21 cellular contexts compared by ENCODE assay signal in the genomic region with DNA sequence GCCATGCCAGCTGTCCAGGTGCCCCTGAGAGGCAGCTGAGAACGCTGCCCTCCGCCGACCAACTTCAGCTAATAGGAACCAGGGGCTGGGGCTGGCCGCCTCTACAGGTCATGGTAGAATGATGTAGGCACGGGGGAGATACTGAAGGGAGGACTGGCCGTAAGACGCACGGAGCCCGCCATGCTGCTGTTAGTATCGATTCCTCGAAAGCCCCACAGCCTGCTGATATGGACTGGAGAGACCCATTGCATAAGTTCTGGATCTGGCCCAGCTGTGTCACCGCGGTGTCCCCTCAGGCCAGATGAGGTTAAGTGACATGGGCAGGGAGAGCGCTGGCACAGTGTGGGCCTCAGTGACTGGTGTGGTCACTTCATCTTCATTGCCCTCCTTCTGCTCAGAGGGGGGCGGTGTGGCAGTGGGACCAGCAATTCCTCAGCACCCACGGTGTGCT.
"Had no signal": no experiment of that assay in that cellular context is flagged by ENCODE, and none has a peak within 500 bp of the region (broad histone marks: within the 10 kb centered on the region; RNA-seq: fewer than 3 reads in every experiment).

No MANE protein-coding gene starts in this region.

- DNase-seq: activated CD4-positive, alpha-beta T cell treated with anti-CD3 and anti-CD28 coated beads for 1 hour; activated CD4-positive, alpha-beta T cell treated with anti-CD3 and anti-CD28 coated beads, Interleukin-2, amount 50 U/mL, for 1 hour; activated CD8-positive, alpha-beta T cell treated with anti-CD3 and anti-CD28 coated beads, Interleukin-2, amount 10 ng/mL, durations not matched to agents 7 days and 5 days; activated gamma-delta T cell treated with Interleukin-2 at 50 U/mL for 16 hours; anterior cingulate cortex; central memory CD4-positive, alpha-beta T cell; effector memory CD8-positive, alpha-beta T cell; foreskin melanocyte; hypothalamus; left colon; natural killer cell; sigmoid colon; stimulated activated CD4-positive, alpha-beta T cell treated with anti-CD3 and anti-CD28 coated beads, Interleukin-4, amount 100 ng/mL, for 1 hour; stimulated activated naive CD4-positive, alpha-beta T cell; T-helper 9 cell had no signal

- H3K9me3 ChIP-seq: neutrophil, pancreas, sigmoid colon had no signal

- H3K4me1 ChIP-seq: pancreas, sigmoid colon had no signal

- H3K27me3 ChIP-seq: neutrophil, pancreas, sigmoid colon had no signal

- H3K36me3 ChIP-seq: neutrophil, pancreas had no signal

- H3K36me3 Mint-ChIP-seq: activated naive CD4-positive, alpha-beta T cell treated with anti-CD3 and anti-CD28 coated beads, Interleukin-2, amount 50 U/mL, for 24 hours; mesothelial cell of epicardium; natural killer cell had no signal

- H3K9me3 Mint-ChIP-seq: activated naive CD4-positive, alpha-beta T cell treated with anti-CD3 and anti-CD28 coated beads, Interleukin-2, amount 50 U/mL, for 24 hours; brain; effector memory CD8-positive, alpha-beta T cell; mesothelial cell of epicardium; natural killer cell had no signal

- H3K27ac ChIP-seq: neutrophil, pancreas, sigmoid colon had no signal

- H3K27ac Mint-ChIP-seq: activated CD8-positive, alpha-beta T cell treated with anti-CD3 and anti-CD28 coated beads, Interleukin-2, amount 10 ng/mL, durations not matched to agents 7 days and 5 days; activated naive CD4-positive, alpha-beta T cell treated with anti-CD3 and anti-CD28 coated beads, Interleukin-2, amount 50 U/mL, for 24 hours; effector memory CD8-positive, alpha-beta T cell; natural killer cell had no signal

- ATAC-seq: activated CD8-positive, alpha-beta T cell treated with anti-CD3 and anti-CD28 coated beads, Interleukin-2, amount 10 ng/mL, durations not matched to agents 7 days and 5 days; effector memory CD8-positive, alpha-beta T cell; esophagus mucosa; left colon; natural killer cell; pancreas had no signal

- H3K4me1 Mint-ChIP-seq: activated naive CD4-positive, alpha-beta T cell treated with anti-CD3 and anti-CD28 coated beads, Interleukin-2, amount 50 U/mL, for 24 hours; natural killer cell had no signal

- H3K4me3 Mint-ChIP-seq: activated CD8-positive, alpha-beta T cell treated with anti-CD3 and anti-CD28 coated beads, Interleukin-2, amount 10 ng/mL, durations not matched to agents 7 days and 5 days; activated naive CD4-positive, alpha-beta T cell treated with anti-CD3 and anti-CD28 coated beads, Interleukin-2, amount 50 U/mL, for 24 hours; brain; effector memory CD8-positive, alpha-beta T cell; mesothelial cell of epicardium; natural killer cell had no signal

- H3K4me3 ChIP-seq: pancreas, sigmoid colon had no signal

- H3K27me3 Mint-ChIP-seq: activated naive CD4-positive, alpha-beta T cell treated with anti-CD3 and anti-CD28 coated beads, Interleukin-2, amount 50 U/mL, for 24 hours; brain; effector memory CD8-positive, alpha-beta T cell had no signal
